ENCODE assay signal across 32 cellular contexts in genomic region chr2:33512112-33512511, GRCh38. TPM values are rescaled to one million over a fixed set of nuclear protein-coding genes. Genes with fewer than 3 reads are reported as not detected.
DNase-seq lines count a peak whose midpoint lies in the region; ATAC-seq, FAIRE-seq and TF ChIP-seq lines count a peak whose summit lies in the region.
"Had no signal": no experiment of that assay in that cellular context is flagged by ENCODE, and none has a peak within 500 bp of the region (broad histone marks: within the 10 kb centered on the region; RNA-seq: fewer than 3 reads in every experiment).

No MANE protein-coding gene starts in this region.

- no peaks in the 10 kb centered on the region for H3K36me3 ChIP-seq in colonic mucosa
- H3K36me3 ChIP-seq: MG63 had no signal

- peak; percentile 49 for DNase-seq in DMS 273 (lab: John Stamatoyannopoulos, UW; ENCODE audit: unreplicated experiment)
- no peak for DNase-seq in DMS 273 treated with DMSO at 0.1 percent for 48 hours (lab: John Stamatoyannopoulos, UW)
- peak; percentile 68 for DNase-seq in NCI-H526 treated with DMSO at 0.1 percent for 48 hours (lab: John Stamatoyannopoulos, UW)
- DNase-seq in stimulated activated effector memory CD8-positive, alpha-beta T cell treated with anti-CD3 and anti-CD28 coated beads, Interleukin-12 subunit alpha, Interleukin-12 subunit beta, amount 100 ng/mL, for 72 hours (ENCODE audit: low spot score in 2 of 2): no peak
- DNase-seq in colonic mucosa: no peak
- no peak for DNase-seq in D721Med (ENCODE audit: insufficient read length, low spot score)
- DNase-seq: activated CD4-positive, alpha-beta T cell treated with anti-CD3 and anti-CD28 coated beads, Interleukin-2, amount 10 ng/mL, durations not matched to agents 24 days and 14 days; activated gamma-delta T cell treated with Interleukin-2 at 50 U/mL for 16 hours; activated naive CD8-positive, alpha-beta T cell treated with anti-CD3 and anti-CD28 coated beads, Interleukin-2, amount 50 U/mL, for 24 hours; activated T-cell treated with anti-CD3 and anti-CD28 coated beads, Interleukin-2, amount 50 U/mL, for 4 hours; caudate nucleus; CD4-positive, CD25-positive, alpha-beta regulatory T cell; foreskin keratinocyte; HCEC 1CT; heart left ventricle; KBM-7; kidney glomerular epithelial cell; MG63; mucosa of descending colon; NCI-H1436; PC-9; stimulated activated CD4-positive, alpha-beta T cell treated with anti-CD3 and anti-CD28 coated beads, Interleukin-2, amount 100 ng/mL, for 24 hours; upper lobe of left lung had no signal

- peak overlapping the region in 1 of 4 donors; percentile 18 for H3K4me3 Mint-ChIP-seq in IgD-negative memory B cell
- no peak overlapping the region for H3K4me3 Mint-ChIP-seq in stimulated activated effector memory CD8-positive, alpha-beta T cell treated with anti-CD3 and anti-CD28 coated beads, Interleukin-12 subunit alpha, Interleukin-12 subunit beta, amount 100 ng/mL, for 72 hours
- H3K4me3 Mint-ChIP-seq: activated CD4-positive, alpha-beta T cell treated with anti-CD3 and anti-CD28 coated beads, Interleukin-2, amount 10 ng/mL, durations not matched to agents 24 days and 14 days; activated naive CD8-positive, alpha-beta T cell treated with anti-CD3 and anti-CD28 coated beads, Interleukin-2, amount 50 U/mL, for 24 hours; activated T-cell treated with anti-CD3 and anti-CD28 coated beads, Interleukin-2, amount 50 U/mL, for 4 hours; CD4-positive, CD25-positive, alpha-beta regulatory T cell; nephron; T-helper 2 cell treated with Interferon-gamma antibody and Interleukin-4, amounts not matched to agents 5 μg/mL and 100 μg/mL, for 36 hours had no signal

- no peak for TF ChIP-seq CTCF in colonic mucosa (IDR thresholded peaks at IDR 0.05)
- no peak for TF ChIP-seq CTCF in D721Med (IDR thresholded peaks at IDR 0.05; ENCODE audit: insufficient read depth, missing control alignments)

- intact Hi-C loops in colonic mucosa (cut with DNase I): no loop called here

- no peak overlapping the region for H3K9ac ChIP-seq in colonic mucosa (ENCODE audit: low read depth in 2 of 2, low read length in 2 of 2)

- H3K9me3 Mint-ChIP-seq in IgD-negative memory B cell: no peaks in the 10 kb centered on the region
- H3K9me3 Mint-ChIP-seq in stimulated activated effector memory CD8-positive, alpha-beta T cell treated with anti-CD3 and anti-CD28 coated beads, Interleukin-12 subunit alpha, Interleukin-12 subunit beta, amount 100 ng/mL, for 72 hours: no peaks in the 10 kb centered on the region
- H3K9me3 Mint-ChIP-seq: activated naive CD8-positive, alpha-beta T cell treated with anti-CD3 and anti-CD28 coated beads, Interleukin-2, amount 50 U/mL, for 24 hours; activated T-cell treated with anti-CD3 and anti-CD28 coated beads, Interleukin-2, amount 50 U/mL, for 4 hours; CD4-positive, CD25-positive, alpha-beta regulatory T cell; T-helper 2 cell treated with Interferon-gamma antibody and Interleukin-4, amounts not matched to agents 5 μg/mL and 100 μg/mL, for 36 hours had no signal

- no peaks in the 10 kb centered on the region for H3K27me3 ChIP-seq in colonic mucosa
- H3K27me3 ChIP-seq: esophagus muscularis mucosa, foreskin keratinocyte, heart left ventricle, MG63, upper lobe of left lung had no signal

- H3K27ac ChIP-seq in colonic mucosa: no peak overlapping the region
- H3K27ac ChIP-seq: 22Rv1, esophagus muscularis mucosa, foreskin keratinocyte, heart left ventricle, PC-9, upper lobe of left lung had no signal

- H3K4me1 ChIP-seq in colonic mucosa: no peaks in the 10 kb centered on the region
- H3K4me1 ChIP-seq: foreskin keratinocyte, upper lobe of left lung had no signal

- peak; percentile 51 for ATAC-seq in stimulated activated effector memory CD8-positive, alpha-beta T cell treated with anti-CD3 and anti-CD28 coated beads, Interleukin-12 subunit alpha, Interleukin-12 subunit beta, amount 100 ng/mL, for 72 hours
- no peak for ATAC-seq in GM21447 (IDR thresholded peaks at IDR 0.05; ENCODE audit: unreplicated experiment)
- ATAC-seq: activated naive CD8-positive, alpha-beta T cell treated with anti-CD3 and anti-CD28 coated beads, Interleukin-2, amount 50 U/mL, for 24 hours; activated T-cell treated with anti-CD3 and anti-CD28 coated beads, Interleukin-2, amount 50 U/mL, for 4 hours; foreskin keratinocyte; heart left ventricle; mucosa of descending colon; Right ventricle myocardium inferior; SK-N-SH treated with all-trans-retinoic acid at 6 μM for 48 hours had no signal

- H3K4me1 Mint-ChIP-seq in IgD-negative memory B cell: peaks cover 37 to 43% (median 43%) of the 10 kb centered on the region in 3 donors
- H3K4me1 Mint-ChIP-seq in stimulated activated effector memory CD8-positive, alpha-beta T cell treated with anti-CD3 and anti-CD28 coated beads, Interleukin-12 subunit alpha, Interleukin-12 subunit beta, amount 100 ng/mL, for 72 hours: no peaks in the 10 kb centered on the region
- H3K4me1 Mint-ChIP-seq: activated CD4-positive, alpha-beta T cell treated with anti-CD3 and anti-CD28 coated beads, Interleukin-2, amount 10 ng/mL, durations not matched to agents 24 days and 14 days; activated naive CD8-positive, alpha-beta T cell treated with anti-CD3 and anti-CD28 coated beads, Interleukin-2, amount 50 U/mL, for 24 hours had no signal

- no peak overlapping the region for H3K4me3 ChIP-seq in colonic mucosa
- H3K4me3 ChIP-seq: esophagus muscularis mucosa, heart left ventricle, lung, MG63, mucosa of descending colon, PC-9, upper lobe of left lung had no signal

- H3K27me3 Mint-ChIP-seq in IgD-negative memory B cell: no peaks in the 10 kb centered on the region
- H3K27me3 Mint-ChIP-seq: activated CD4-positive, alpha-beta T cell treated with anti-CD3 and anti-CD28 coated beads, Interleukin-2, amount 10 ng/mL, durations not matched to agents 24 days and 14 days; CD4-positive, CD25-positive, alpha-beta regulatory T cell had no signal

- FAIRE-seq in D721Med (lab: Jason Lieb, UNC): no peak

- H3K36me3 Mint-ChIP-seq in IgD-negative memory B cell: peaks cover 17% of the 10 kb centered on the region
- H3K36me3 Mint-ChIP-seq in stimulated activated effector memory CD8-positive, alpha-beta T cell treated with anti-CD3 and anti-CD28 coated beads, Interleukin-12 subunit alpha, Interleukin-12 subunit beta, amount 100 ng/mL, for 72 hours: no peaks in the 10 kb centered on the region

- peak overlapping the region; percentile 63 to 93 (median 92) for H3K27ac Mint-ChIP-seq in IgD-negative memory B cell
- no peak overlapping the region for H3K27ac Mint-ChIP-seq in stimulated activated effector memory CD8-positive, alpha-beta T cell treated with anti-CD3 and anti-CD28 coated beads, Interleukin-12 subunit alpha, Interleukin-12 subunit beta, amount 100 ng/mL, for 72 hours
- H3K27ac Mint-ChIP-seq: activated CD4-positive, alpha-beta T cell treated with anti-CD3 and anti-CD28 coated beads, Interleukin-2, amount 10 ng/mL, durations not matched to agents 24 days and 14 days; activated naive CD8-positive, alpha-beta T cell treated with anti-CD3 and anti-CD28 coated beads, Interleukin-2, amount 50 U/mL, for 24 hours; T-helper 2 cell treated with Interferon-gamma antibody and Interleukin-4, amounts not matched to agents 5 μg/mL and 100 μg/mL, for 36 hours had no signal

- H3K9me3 ChIP-seq in colonic mucosa: no peaks in the 10 kb centered on the region
- H3K9me3 ChIP-seq: esophagus muscularis mucosa, heart left ventricle, MG63, mucosa of descending colon, upper lobe of left lung had no signal

RNA-seq across cellular contexts. Expression of gene RASGRP3, which starts 35.7 kb away (rescaled TPM):
- 82.4 TPM for polyA plus RNA-seq in IgD-negative memory B cell
- total RNA-seq in colonic mucosa: 1 to 10 TPM; 3.6 to 3.9 TPM

Comparison
In these comparisons a context has a peak if more than half of its experiments do, and no peak if none do; other contexts are left out.
1. DNase-seq: peak in DMS 273 (single experiment) and NCI-H526 treated with DMSO at 0.1 percent for 48 hours (single experiment); none in DMS 273 treated with DMSO at 0.1 percent for 48 hours (single experiment), stimulated activated effector memory CD8-positive, alpha-beta T cell treated with anti-CD3 and anti-CD28 coated beads, Interleukin-12 subunit alpha, Interleukin-12 subunit beta, amount 100 ng/mL, for 72 hours (0 of 2), colonic mucosa (single experiment) and D721Med (single experiment).